Comparison of ENCODE assay signal across 9 cellular contexts in the genomic region with DNA sequence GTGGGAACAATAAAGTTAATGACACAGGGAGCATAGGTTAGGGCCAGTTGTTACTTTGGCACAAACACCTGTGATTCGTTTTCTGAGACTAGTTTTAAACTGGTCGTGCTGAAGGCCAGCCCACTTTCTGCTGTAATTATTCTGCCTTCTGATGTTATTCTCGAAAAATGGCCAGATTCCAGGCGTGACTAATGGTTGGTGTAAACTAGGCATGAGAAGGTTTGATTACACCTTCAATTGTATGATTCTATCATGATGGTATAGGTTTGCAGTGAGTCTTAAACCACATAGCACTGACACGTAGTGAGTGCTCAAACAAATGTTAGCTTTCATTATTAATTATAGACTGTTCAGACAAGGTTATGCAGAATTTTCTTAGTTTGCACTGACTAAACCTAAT. TPM values are rescaled to one million over a fixed set of nuclear protein-coding genes. Genes with fewer than 3 reads are reported as not detected.
DNase-seq lines count a peak whose midpoint lies in the region; ATAC-seq and TF ChIP-seq lines count a peak whose summit lies in the region.
"Had no signal": no experiment of that assay in that cellular context is flagged by ENCODE, and none has a peak within 500 bp of the region (broad histone marks: within the 10 kb centered on the region; RNA-seq: fewer than 3 reads in every experiment).

No MANE protein-coding gene starts in this region.

- no peak overlapping the region for H3K27ac Mint-ChIP-seq in activated CD4-positive, alpha-beta T cell treated with anti-CD3 and anti-CD28 coated beads, Interleukin-2, amount 10 ng/mL, durations not matched to agents 24 days and 14 days

- peaks cover 16% of the 10 kb centered on the region for H3K4me1 Mint-ChIP-seq in activated CD4-positive, alpha-beta T cell treated with anti-CD3 and anti-CD28 coated beads, Interleukin-2, amount 10 ng/mL, durations not matched to agents 24 days and 14 days

- peaks cover 6% of the 10 kb centered on the region for H4K20me1 ChIP-seq in osteoblast (ENCODE audit: insufficient read depth, low read length)

- H3K4me2 ChIP-seq in osteoblast (ENCODE audit: insufficient read depth, low read length), result peak overlapping the region; percentile 28

- DNase-seq in GM04504 (ENCODE audit: low read depth), result peak; percentile 73
- peak; percentile 36 for DNase-seq in NCI-H774 (lab: John Stamatoyannopoulos, UW)
- peak; percentile 65 to 89 for DNase-seq in cardiac fibroblast (ENCODE audit: low read depth in 2 of 2)
- DNase-seq in osteoblast (ENCODE audit: insufficient read length, low spot score, missing footprints), result no peak
- no peak for DNase-seq in central memory CD4-positive, alpha-beta T cell
- DNase-seq in activated CD4-positive, alpha-beta T cell treated with anti-CD3 and anti-CD28 coated beads, Interleukin-2, amount 10 ng/mL, durations not matched to agents 24 days and 14 days, result no peak
- DNase-seq: NCI-H345 had no signal

- H3K4me3 ChIP-seq in cardiac fibroblast (replicated peaks in 1 of 2; ENCODE audit: low read depth in 2 of 2, low read length in 2 of 2) (no peak overlapping the region), osteoblast (ENCODE audit: insufficient read depth, low read length) (no peak overlapping the region)

- ATAC-seq in GM21619 (IDR thresholded peaks at IDR 0.05; ENCODE audit: unreplicated experiment) (no peak), HG02852 (IDR thresholded peaks at IDR 0.05; ENCODE audit: unreplicated experiment) (no peak)

- H3K4me1 ChIP-seq in osteoblast (ENCODE audit: insufficient read depth, low read length), result peaks cover 6% of the 10 kb centered on the region

- H3K79me2 ChIP-seq in osteoblast (ENCODE audit: insufficient read depth, low read length), result peaks cover 11% of the 10 kb centered on the region

- no peak overlapping the region for H3K4me3 Mint-ChIP-seq in activated CD4-positive, alpha-beta T cell treated with anti-CD3 and anti-CD28 coated beads, Interleukin-2, amount 10 ng/mL, durations not matched to agents 24 days and 14 days

- intact Hi-C loops in activated CD4-positive, alpha-beta T cell treated with anti-CD3 and anti-CD28 coated beads, Interleukin-2, amount 10 ng/mL, durations not matched to agents 24 days and 14 days (cut with micrococcal nuclease), result no loop called here

- H3K27me3 Mint-ChIP-seq in activated CD4-positive, alpha-beta T cell treated with anti-CD3 and anti-CD28 coated beads, Interleukin-2, amount 10 ng/mL, durations not matched to agents 24 days and 14 days, result no peaks in the 10 kb centered on the region

- no peaks in the 10 kb centered on the region for H3K9me3 Mint-ChIP-seq in activated CD4-positive, alpha-beta T cell treated with anti-CD3 and anti-CD28 coated beads, Interleukin-2, amount 10 ng/mL, durations not matched to agents 24 days and 14 days

- TF ChIP-seq CTCF in cardiac fibroblast (IDR thresholded peaks at IDR 0.05; ENCODE audit: low read depth, low read length), result no peak
- TF ChIP-seq CTCF in osteoblast (IDR thresholded peaks at IDR 0.05; ENCODE audit: extremely low read depth, low read depth, low read length), result no peak

- H3K27me3 ChIP-seq in osteoblast (ENCODE audit: insufficient read depth, low read length), result no peaks in the 10 kb centered on the region

- no peak overlapping the region for H2AFZ ChIP-seq in osteoblast (ENCODE audit: low read length)

- H3K27ac ChIP-seq in osteoblast (ENCODE audit: low read depth, low read length), result peak overlapping the region; percentile 68

- H3K36me3 Mint-ChIP-seq in activated CD4-positive, alpha-beta T cell treated with anti-CD3 and anti-CD28 coated beads, Interleukin-2, amount 10 ng/mL, durations not matched to agents 24 days and 14 days (ENCODE audit: low read depth), result peaks cover 37% of the 10 kb centered on the region

- no peaks in the 10 kb centered on the region for H3K9me3 ChIP-seq in osteoblast (ENCODE audit: low read depth, low read length)

- peaks cover 65% of the 10 kb centered on the region for H3K36me3 ChIP-seq in osteoblast (ENCODE audit: insufficient read depth, low read length)

RNA-seq across cellular contexts. Expression of a gene that starts 39.0 kb away (rescaled TPM):
- total RNA-seq in osteoblast, result 5.1 and 8.3 TPM in 2 replicates
- total RNA-seq in activated CD4-positive, alpha-beta T cell treated with anti-CD3 and anti-CD28 coated beads, Interleukin-2, amount 10 ng/mL, durations not matched to agents 24 days and 14 days, result 14.2 and 21.1 TPM in 2 replicates

RNA-seq across cellular contexts. Expression of a gene that starts 45.4 kb away (rescaled TPM):
- 9.0 and 10.6 TPM in 2 replicates for total RNA-seq in osteoblast
- total RNA-seq in activated CD4-positive, alpha-beta T cell treated with anti-CD3 and anti-CD28 coated beads, Interleukin-2, amount 10 ng/mL, durations not matched to agents 24 days and 14 days, result 22.7 and 23.6 TPM in 2 replicates

Comparison
In these comparisons a context has a peak if more than half of its experiments do, and no peak if none do; other contexts are left out.
1. DNase-seq: peak in GM04504 (single experiment), NCI-H774 (single experiment) and cardiac fibroblast (2 of 2); none in osteoblast (single experiment), central memory CD4-positive, alpha-beta T cell (single experiment) and activated CD4-positive, alpha-beta T cell treated with anti-CD3 and anti-CD28 coated beads, Interleukin-2, amount 10 ng/mL, durations not matched to agents 24 days and 14 days (single experiment).